8 cellular contexts compared by ENCODE assay signal in genomic region chr12:77724367-77724957, GRCh38.
DNase-seq lines count a peak whose midpoint lies in the region; ATAC-seq, FAIRE-seq and TF ChIP-seq lines count a peak whose summit lies in the region.

No MANE protein-coding gene starts in this region.

- no peaks in the 10 kb centered on the region for H3K79me1 ChIP-seq in H1 (ENCODE audit: low read depth, low read length)

- FAIRE-seq in H1 (lab: Jason Lieb, UNC) = peak; percentile 36

- TF ChIP-seq CTCF in GM12874 (IDR thresholded peaks at IDR 0.05; ENCODE audit: insufficient read depth, low read depth, low read length) = peak; percentile 49
- peak in 2 of 3 experiments; percentile 67 to 75; a peak in 3 of 4 replicates for TF ChIP-seq CTCF in H1 (IDR thresholded peaks at IDR 0.05; ENCODE audit: control extremely low read depth in 1 of 3, insufficient read depth in 1 of 3, low read depth in 1 of 3, low read length in 3 of 3)
- no peak for TF ChIP-seq CTCF in lower leg skin (IDR thresholded peaks at IDR 0.05)

- H2AFZ ChIP-seq in H1 (ENCODE audit: low read length) = no peak overlapping the region

- intact Hi-C loops in lower leg skin (cut with DNase I; ENCODE audit: low total_unique reads) = loop anchor here (5.0 kb wide), 1 partner anchor 1397 kb away; no protein-coding TSS in a partner anchor

- no peaks in the 10 kb centered on the region for H3K79me2 ChIP-seq in H1 (ENCODE audit: control insufficient read depth in 1 of 2, insufficient read depth in 2 of 2, low read length in 2 of 2)

- ATAC-seq in HG03342 (IDR thresholded peaks at IDR 0.05; ENCODE audit: unreplicated experiment) (peak; percentile 73), esophagus mucosa (no peak)

- no peak overlapping the region for H3K23ac ChIP-seq in H1 (ENCODE audit: insufficient read length)

- H2BK15ac ChIP-seq in H1 (ENCODE audit: low read length) = no peak overlapping the region

- H3K9ac ChIP-seq in H1 (replicated peaks in 1 of 4; ENCODE audit: extremely low read depth in 1 of 4, low read depth in 3 of 4, low read length in 3 of 4) = no peak overlapping the region

- H3K27me3 ChIP-seq in H1 (replicated peaks in 1 of 4; ENCODE audit: control insufficient read depth in 3 of 4, extremely low read depth in 1 of 4, insufficient read depth in 3 of 4, low read length in 3 of 4) = no peaks in the 10 kb centered on the region

- no peak overlapping the region for H4K8ac ChIP-seq in H1 (ENCODE audit: extremely low read depth, insufficient read depth, low read length)

- no peak overlapping the region for H3K56ac ChIP-seq in H1 (replicated peaks; ENCODE audit: insufficient read length, low read depth, low read length)

- 67% methylated on average over 1 of the region's 1 CpG; no CpG with 5 or more reads in 1 of the 2 experiments for WGBS in H1 (ENCODE audit: extremely low coverage in 1 of 2, insufficient coverage in 1 of 2, insufficient read length in 1 of 2, insufficient replicate concordance in 2 of 2, low coverage in 1 of 2, low lambda C conversion rate in 2 of 2, missing lambda C conversion rate in 1 of 2), 2 experiments
- 67 to 83% methylated on average over 1 of the region's 1 CpG for WGBS in lower leg skin, 2 donors

- no peak overlapping the region for H3K27ac ChIP-seq in H1 (ENCODE audit: low read depth, low read length)

- H3K4me1 ChIP-seq in H1 (replicated peaks in 1 of 4; ENCODE audit: control insufficient read depth in 3 of 4, insufficient read depth in 4 of 4, low read length in 3 of 4) = no peaks in the 10 kb centered on the region

- no peaks in the 10 kb centered on the region for H3K9me3 ChIP-seq in H1 (ENCODE audit: insufficient read depth in 2 of 2, low read depth in 1 of 2, low read length in 1 of 2)

- H4K5ac ChIP-seq in H1 (ENCODE audit: insufficient read length, low read depth, low read length) = no peak overlapping the region

- H3K4me3 ChIP-seq in H1 (ENCODE audit: extremely low read depth in 1 of 4, insufficient read depth in 2 of 4, low read depth in 3 of 4, low read length in 4 of 4) = no peak overlapping the region
- H3K4me3 ChIP-seq in lower leg skin (ENCODE audit: low read depth, poor library complexity, severe bottlenecking) = no peak overlapping the region

- no peak overlapping the region for H3K4me2 ChIP-seq in H1 (ENCODE audit: insufficient read depth in 1 of 2, low read depth in 2 of 2, low read length in 2 of 2)

- CTCF ChIA-PET in H1 (lab: Charles Lee; ENCODE audit: partially characterized antibody) = interaction anchor here (0.6 to 1.9 kb wide), 19 partner anchors 9 to 572 kb away, joined by 3 to 29 read pairs (median 3); no protein-coding TSS in a partner anchor

- no peaks in the 10 kb centered on the region for H4K20me1 ChIP-seq in H1 (replicated peaks in 1 of 2; ENCODE audit: control insufficient read depth in 1 of 2, insufficient read depth in 2 of 2, low read length in 2 of 2)

- no peak overlapping the region for H3K14ac ChIP-seq in H1 (ENCODE audit: insufficient read length)

- DNase-seq in NCI-H748 treated with DMSO at 0.1 percent for 48 hours (lab: John Stamatoyannopoulos, UW) (peak; percentile 65), H1 (ENCODE audit: low read depth in 1 of 2, low spot score in 2 of 2) (no peak), myocyte (ENCODE audit: low read depth) (peak; percentile 72), CD1c-positive myeloid dendritic cell (ENCODE audit: extremely low spot score) (no peak), lower leg skin (ENCODE audit: low spot score in 2 of 2) (no peak)

- TF ChIP-seq RAD21 in H1 (IDR thresholded peaks at IDR 0.05 in 1 of 2, conservative IDR thresholded peaks at IDR 0.05 in 1 of 2; ENCODE audit: low read depth in 2 of 2, low read length in 2 of 2) = peak; percentile 92 to 93

- no peak overlapping the region for H2BK5ac ChIP-seq in H1 (ENCODE audit: low read depth, low read length)

- POLR2A ChIA-PET in H1 (lab: Charles Lee; ENCODE audit: partially characterized antibody) = no interaction called here

- no peak overlapping the region for H2BK120ac ChIP-seq in H1 (replicated peaks; ENCODE audit: low read depth, low read length)

- TF ChIP-seq POLR2A in H1 (IDR thresholded peaks at IDR 0.05; ENCODE audit: control extremely low read depth in 1 of 2, low read depth in 2 of 2, low read length in 2 of 2) = no peak
- no peak for TF ChIP-seq POLR2A in lower leg skin (IDR thresholded peaks at IDR 0.05)

- H3K4ac ChIP-seq in H1 (replicated peaks; ENCODE audit: insufficient read length, low read depth, low read length) = no peak overlapping the region

- no peak for TF ChIP-seq EP300 in H1 (IDR thresholded peaks at IDR 0.05; ENCODE audit: borderline replicate concordance in 1 of 2, low read depth in 2 of 2, low read length in 2 of 2)

- H2BK12ac ChIP-seq in H1 (ENCODE audit: low read depth, low read length) = no peak overlapping the region

- H3K18ac ChIP-seq in H1 (ENCODE audit: extremely low read depth, low read length) = no peak overlapping the region

- H3K23me2 ChIP-seq in H1 (ENCODE audit: low read depth, low read length) = no peaks in the 10 kb centered on the region

- H2AK5ac ChIP-seq in H1 (ENCODE audit: low read depth, low read length) = no peak overlapping the region

- H4K91ac ChIP-seq in H1 (replicated peaks; ENCODE audit: insufficient read length, low read length) = no peak overlapping the region

- no peak overlapping the region for H2BK20ac ChIP-seq in H1 (ENCODE audit: low read length)

- no peaks in the 10 kb centered on the region for H3K36me3 ChIP-seq in H1 (ENCODE audit: control insufficient read depth in 2 of 4, insufficient read depth in 4 of 4, low read length in 3 of 4)

TF ChIP-seq in H1, 55 proteins besides CTCF, POLR2A, EP300 and RAD21:
- TF ChIP-seq SP1 (IDR thresholded peaks at IDR 0.05; ENCODE audit: low read depth, low read length) (peak; percentile 69; the same call in 1 of the 2 replicates), HDAC2 (IDR thresholded peaks at IDR 0.05; ENCODE audit: borderline replicate concordance in 1 of 2, low read depth in 2 of 2, low read length in 2 of 2) (no peak)

Comparison
In these comparisons a context has a peak if more than half of its experiments do, and no peak if none do; other contexts are left out.
1. CTCF ChIP-seq: peak in GM12874 (single experiment) and H1 (2 of 3); none in lower leg skin (0 of 3).
2. DNase-seq: peak in NCI-H748 treated with DMSO at 0.1 percent for 48 hours (single experiment) and myocyte (single experiment); none in H1 (0 of 2), CD1c-positive myeloid dendritic cell (single experiment) and lower leg skin (0 of 2).